Comparison of ENCODE assay signal across 10 cellular contexts in the genomic region with DNA sequence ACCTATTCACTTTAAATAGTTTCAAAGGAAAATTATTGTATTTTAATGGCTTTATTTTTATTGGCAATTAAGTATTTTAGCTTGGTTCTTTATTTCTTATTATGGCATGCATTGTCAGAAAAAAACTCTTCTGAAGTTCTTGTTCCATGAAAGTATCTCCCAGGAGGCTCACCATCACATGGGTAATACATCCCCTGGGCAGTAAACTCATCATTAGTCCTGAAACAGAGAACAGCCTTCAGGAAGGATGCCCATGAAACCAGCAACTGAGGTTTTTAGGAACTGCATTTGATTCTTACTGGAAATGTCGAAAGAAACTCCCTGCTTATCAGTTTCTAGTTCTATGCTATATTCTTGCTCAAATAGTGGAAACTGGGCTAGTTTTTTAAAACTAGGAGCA.
DNase-seq lines count a peak whose midpoint lies in the region; ATAC-seq and TF ChIP-seq lines count a peak whose summit lies in the region.
"Had no signal": no experiment of that assay in that cellular context is flagged by ENCODE, and none has a peak within 500 bp of the region (broad histone marks: within the 10 kb centered on the region; RNA-seq: fewer than 3 reads in every experiment).

No MANE protein-coding gene starts in this region.

- H3K4me3 Mint-ChIP-seq in activated CD4-positive, alpha-beta T cell treated with anti-CD3 and anti-CD28 coated beads, Interleukin-2, amount 10 ng/mL, durations not matched to agents 7 days and 5 days, result no peak overlapping the region
- peak overlapping the region; percentile 70 for H3K4me3 Mint-ChIP-seq in activated B cell treated with CpG ODN at 0.5 μM for 24 hours
- H3K4me3 Mint-ChIP-seq in memory B cell, result no peak overlapping the region

- peaks cover 35% of the 10 kb centered on the region for H3K4me1 Mint-ChIP-seq in activated CD4-positive, alpha-beta T cell treated with anti-CD3 and anti-CD28 coated beads, Interleukin-2, amount 10 ng/mL, durations not matched to agents 7 days and 5 days
- H3K4me1 Mint-ChIP-seq in activated B cell treated with CpG ODN at 0.5 μM for 24 hours (peaks cover 53% of the 10 kb centered on the region), memory B cell (peaks cover 19% of the 10 kb centered on the region)

- ATAC-seq in activated B cell treated with CpG ODN at 0.5 μM for 24 hours (ENCODE audit: low read depth), result no peak
- ATAC-seq in memory B cell (ENCODE audit: low read depth), result no peak
- ATAC-seq in HG02623 (IDR thresholded peaks at IDR 0.05; ENCODE audit: unreplicated experiment), result no peak

- TF ChIP-seq POLR2A in tibial nerve (IDR thresholded peaks at IDR 0.05), result no peak

- no peak for TF ChIP-seq EP300 in tibial nerve (IDR thresholded peaks at IDR 0.05)

- 64 to 73% methylated on average over 1 of the region's 1 CpG for WGBS in tibial nerve, 2 donors

- POLR2A ChIA-PET in activated CD4-positive, alpha-beta T cell treated with anti-CD3 and anti-CD28 coated beads, Interleukin-2, amount 10 ng/mL, durations not matched to agents 7 days and 5 days (lab: Charles Lee), result no interaction called here
- POLR2A ChIA-PET in activated B cell treated with CpG ODN at 0.5 μM for 24 hours (lab: Charles Lee), result interaction anchor here (1.0 to 4.8 kb wide), 8 partner anchors 10 to 432 kb away, joined by 4 to 51 read pairs (median 10); no protein-coding TSS in a partner anchor

- no peaks in the 10 kb centered on the region for H3K9me3 ChIP-seq in tibial nerve
- H3K9me3 ChIP-seq: HAP-1 had no signal

- no peaks in the 10 kb centered on the region for H3K36me3 ChIP-seq in tibial nerve
- H3K36me3 ChIP-seq: HAP-1 had no signal

- CTCF ChIA-PET in activated CD4-positive, alpha-beta T cell treated with anti-CD3 and anti-CD28 coated beads, Interleukin-2, amount 10 ng/mL, durations not matched to agents 7 days and 5 days (lab: Charles Lee), result interaction anchor here (2.3 kb wide), 1 partner anchor 18 kb away, joined by 7 read pairs; no protein-coding TSS in a partner anchor
- CTCF ChIA-PET in activated B cell treated with CpG ODN at 0.5 μM for 24 hours (lab: Charles Lee), result interaction anchor here (0.6 to 2.6 kb wide), 6 partner anchors 11 to 38 kb away, joined by 3 to 16 read pairs (median 5); no protein-coding TSS in a partner anchor

- no peak for DNase-seq in activated CD4-positive, alpha-beta T cell treated with anti-CD3 and anti-CD28 coated beads, Interleukin-2, amount 10 ng/mL, durations not matched to agents 7 days and 5 days
- DNase-seq in activated CD4-positive, alpha-beta T cell treated with anti-CD3 and anti-CD28 coated beads for 1 hour, result no peak
- DNase-seq in activated B cell treated with CpG ODN at 0.5 μM for 24 hours, result no peak
- no peak for DNase-seq in memory B cell (ENCODE audit: low spot score in 2 of 2)
- DNase-seq in tibial nerve (ENCODE audit: low spot score in 2 of 2), result no peak
- no peak for DNase-seq in foreskin fibroblast
- no peak for DNase-seq in NCI-H2171 treated with DMSO at 0.1 percent for 48 hours (lab: John Stamatoyannopoulos, UW)
- DNase-seq: NK-92 treated with Interleukin-12 subunit alpha and Interleukin-12 subunit beta, amount 100 ng/mL, for 24 hours had no signal

- no peaks in the 10 kb centered on the region for H3K27me3 ChIP-seq in tibial nerve

- H3K27ac ChIP-seq in tibial nerve, result peak overlapping the region in 3 of 4 donors; percentile 15 to 70 (median 64)

- peaks cover 0 to 25% (median 8%) of the 10 kb centered on the region in 4 donors for H3K4me1 ChIP-seq in tibial nerve

- peaks cover 78% of the 10 kb centered on the region for H3K36me3 Mint-ChIP-seq in activated CD4-positive, alpha-beta T cell treated with anti-CD3 and anti-CD28 coated beads, Interleukin-2, amount 10 ng/mL, durations not matched to agents 7 days and 5 days (ENCODE audit: low read depth)
- peaks cover 71% of the 10 kb centered on the region for H3K36me3 Mint-ChIP-seq in activated B cell treated with CpG ODN at 0.5 μM for 24 hours (ENCODE audit: low read depth)
- peaks cover 39% of the 10 kb centered on the region for H3K36me3 Mint-ChIP-seq in memory B cell

- H3K27me3 Mint-ChIP-seq in activated CD4-positive, alpha-beta T cell treated with anti-CD3 and anti-CD28 coated beads, Interleukin-2, amount 10 ng/mL, durations not matched to agents 7 days and 5 days, result no peaks in the 10 kb centered on the region
- H3K27me3 Mint-ChIP-seq in activated B cell treated with CpG ODN at 0.5 μM for 24 hours (no peaks in the 10 kb centered on the region), memory B cell (no peaks in the 10 kb centered on the region)

- intact Hi-C loops in activated B cell treated with CpG ODN at 0.5 μM for 24 hours (cut with micrococcal nuclease), result loop anchor here (1.0 kb wide), 2 partner anchors 27 to 35 kb away; no protein-coding TSS in a partner anchor

- TF ChIP-seq CTCF in activated B cell treated with CpG ODN at 0.5 μM for 24 hours (IDR thresholded peaks at IDR 0.05), result no peak
- no peak for TF ChIP-seq CTCF in tibial nerve (IDR thresholded peaks at IDR 0.05)
- TF ChIP-seq CTCF in foreskin fibroblast (IDR thresholded peaks at IDR 0.05; ENCODE audit: low read depth, low read length), result no peak

- peak overlapping the region; percentile 1 for H3K27ac Mint-ChIP-seq in activated CD4-positive, alpha-beta T cell treated with anti-CD3 and anti-CD28 coated beads, Interleukin-2, amount 10 ng/mL, durations not matched to agents 7 days and 5 days
- H3K27ac Mint-ChIP-seq in activated B cell treated with CpG ODN at 0.5 μM for 24 hours (peak overlapping the region; percentile 98), memory B cell (peak overlapping the region; percentile 99)

- peaks cover 2% of the 10 kb centered on the region for H3K9me3 Mint-ChIP-seq in activated CD4-positive, alpha-beta T cell treated with anti-CD3 and anti-CD28 coated beads, Interleukin-2, amount 10 ng/mL, durations not matched to agents 7 days and 5 days
- H3K9me3 Mint-ChIP-seq in activated B cell treated with CpG ODN at 0.5 μM for 24 hours (no peaks in the 10 kb centered on the region), memory B cell (no peaks in the 10 kb centered on the region)

- H3K4me3 ChIP-seq in tibial nerve (no peak overlapping the region), foreskin fibroblast (ENCODE audit: low read depth in 1 of 2, low read length in 2 of 2) (no peak overlapping the region)
- H3K4me3 ChIP-seq: HAP-1 had no signal

Comparison
In these comparisons a context has a peak if more than half of its experiments do, and no peak if none do; other contexts are left out.
1. H3K27ac Mint-ChIP-seq: peak in every context shown above with its lines; median percentile 99 in memory B cell; 98 in activated B cell treated with CpG ODN at 0.5 μM for 24 hours; 1 in activated CD4-positive, alpha-beta T cell treated with anti-CD3 and anti-CD28 coated beads, Interleukin-2, amount 10 ng/mL, durations not matched to agents 7 days and 5 days.